In genomic region chr9:134738869-134739659, GRCh38 we compare ENCODE assay signal across 1 cellular context.
TF ChIP-seq lines count a peak whose summit lies in the region.

No MANE protein-coding gene starts in this region.

TF ChIP-seq in HEK293, 187 proteins besides CTCF, POLR2A, EP300 and RAD21 (continued from another document and continues in another):
- TF ChIP-seq ZNF518A (tag by site-specific recombination; conservative IDR thresholded peaks at IDR 0.05; ENCODE audit: low read depth) (no peak), EGR2 (tag by site-specific recombination; IDR thresholded peaks at IDR 0.05; ENCODE audit: low read depth) (peak; percentile 98), ZNF548 (tag by site-specific recombination; IDR thresholded peaks at IDR 0.05) (no peak), ZNF76 (tag by site-specific recombination; IDR thresholded peaks at IDR 0.05; ENCODE audit: borderline replicate concordance, low read depth) (no peak), HOXD13 (CRISPR knock-in tag; IDR thresholded peaks at IDR 0.05; ENCODE audit: borderline replicate concordance) (no peak), REST (tag by site-specific recombination; IDR thresholded peaks at IDR 0.05) (no peak), ZBTB48 (tag by site-specific recombination; IDR thresholded peaks at IDR 0.05) (0 out of 2 replicates have a peak, but pooled peaks have one; percentile 22), ELK4 (IDR thresholded peaks at IDR 0.05; ENCODE audit: borderline replicate concordance, low read depth, low read length) (no peak), ZFP3 (tag by site-specific recombination; IDR thresholded peaks at IDR 0.05; ENCODE audit: low read depth) (no peak), TRIM28 (IDR thresholded peaks at IDR 0.05; ENCODE audit: borderline replicate concordance, low read length) (no peak), RBAK (tag by site-specific recombination; IDR thresholded peaks at IDR 0.05) (no peak), ZNF701 (tag by site-specific recombination; IDR thresholded peaks at IDR 0.05) (no peak), KLF8 (tag by site-specific recombination; IDR thresholded peaks at IDR 0.05) (no peak), ZNF488 (tag by site-specific recombination; IDR thresholded peaks at IDR 0.05) (no peak), PATZ1 (tag by site-specific recombination; IDR thresholded peaks at IDR 0.05) (no peak), ZFHX2 (tag by site-specific recombination; conservative IDR thresholded peaks at IDR 0.05) (peak; percentile 98), PRDM10 (tag by site-specific recombination; IDR thresholded peaks at IDR 0.05) (peak; percentile 55; the same call in 1 of the 2 replicates), ZNF2 (tag by site-specific recombination; IDR thresholded peaks at IDR 0.05) (peak; percentile 47; the same call in 1 of the 2 replicates), YY2 (tag by site-specific recombination; IDR thresholded peaks at IDR 0.05) (no peak), KLF17 (tag by site-specific recombination; IDR thresholded peaks at IDR 0.05) (no peak), ZNF202 (tag by site-specific recombination; IDR thresholded peaks at IDR 0.05; ENCODE audit: borderline replicate concordance) (no peak), ZSCAN4 (tag by site-specific recombination; IDR thresholded peaks at IDR 0.05) (no peak), ZNF148 (tag by site-specific recombination; IDR thresholded peaks at IDR 0.05; ENCODE audit: borderline replicate concordance) (no peak), ZXDB (tag by site-specific recombination; IDR thresholded peaks at IDR 0.05) (no peak), ZBTB6 (tag by site-specific recombination; IDR thresholded peaks at IDR 0.05) (no peak), ZNF324 (tag by site-specific recombination; IDR thresholded peaks at IDR 0.05) (no peak), ZIC2 (tag by site-specific recombination; IDR thresholded peaks at IDR 0.05) (peak; percentile 88)
